1 cellular context compared by ENCODE assay signal in the genomic region with DNA sequence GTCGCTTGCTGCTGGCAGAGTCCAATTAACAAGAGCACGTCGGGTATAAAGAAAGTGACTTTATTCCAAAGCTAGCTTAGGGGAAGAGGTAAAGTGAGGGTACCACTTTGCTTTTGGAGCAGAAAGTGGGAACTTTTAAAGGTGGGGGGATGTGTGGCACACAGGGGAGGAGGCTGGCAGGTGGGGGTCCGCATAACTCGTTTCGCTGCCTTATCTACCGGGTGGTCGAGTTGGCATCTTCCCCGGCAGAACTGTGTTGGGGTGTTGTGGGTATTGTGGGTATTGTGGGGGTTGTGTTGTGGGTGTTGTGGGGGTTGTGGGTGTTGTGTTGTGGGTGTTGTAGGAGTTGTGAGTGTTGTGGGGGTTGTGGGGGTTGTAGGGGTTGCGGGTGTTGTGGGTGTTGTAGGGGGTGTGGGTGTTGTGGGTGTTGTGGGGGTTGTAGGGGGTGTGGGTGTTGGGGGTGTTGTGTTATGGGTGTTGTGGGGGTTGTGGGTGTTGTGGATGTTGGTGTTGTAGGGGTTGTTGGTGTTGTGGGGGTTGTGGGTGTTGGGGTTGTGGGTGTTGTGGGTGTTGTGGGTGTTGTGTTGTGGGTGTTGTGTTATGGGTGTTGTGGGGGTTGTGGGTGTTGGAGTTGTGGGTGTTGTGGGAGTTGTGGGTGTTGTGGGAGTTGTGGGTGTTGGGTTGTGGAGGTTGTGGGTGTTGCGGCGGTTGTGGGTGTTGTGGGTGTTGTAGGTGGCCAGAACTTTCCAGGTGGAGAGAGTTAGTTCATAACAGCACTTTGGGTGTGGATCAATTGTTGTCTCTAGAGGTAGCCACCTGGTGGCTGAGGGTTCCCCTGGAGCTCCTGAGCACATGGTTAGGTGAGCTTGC.
TF ChIP-seq lines count a peak whose summit lies in the region.

No MANE protein-coding gene starts in this region.

TF ChIP-seq in K562, 482 proteins besides CTCF, POLR2A, EP300 and RAD21 (continued from another document and continues in another):
- TF ChIP-seq ZNF277 (CRISPR knock-in tag; IDR thresholded peaks at IDR 0.05; ENCODE audit: borderline replicate concordance) = no peak
- TF ChIP-seq ZNF165 (CRISPR knock-in tag; IDR thresholded peaks at IDR 0.05; ENCODE audit: borderline replicate concordance) = no peak
- no peak for TF ChIP-seq ZNF445 (CRISPR knock-in tag; IDR thresholded peaks at IDR 0.05; ENCODE audit: low read depth)
- TF ChIP-seq ARID1B (IDR thresholded peaks at IDR 0.05) = peak; percentile 44
- no peak for TF ChIP-seq C11orf30 (IDR thresholded peaks at IDR 0.05; ENCODE audit: low read depth)
- no peak for TF ChIP-seq POU5F1 (IDR thresholded peaks at IDR 0.05; ENCODE audit: borderline replicate concordance, low read depth, low read length, partially characterized antibody)
- 0 out of 2 replicates have a peak, but pooled peaks have one; percentile 67 for TF ChIP-seq ELF4 (CRISPR knock-in tag; IDR thresholded peaks at IDR 0.05)
- TF ChIP-seq SREBF1 (IDR thresholded peaks at IDR 0.05; ENCODE audit: borderline replicate concordance, low read depth, low read length) = no peak
- TF ChIP-seq SRSF7 (optimal IDR thresholded peaks at IDR 0.05; ENCODE audit: low read depth, low read length) = no peak
- TF ChIP-seq EGR1 (conservative IDR thresholded peaks at IDR 0.05) = peak; percentile 92
- TF ChIP-seq, protein P1, sequence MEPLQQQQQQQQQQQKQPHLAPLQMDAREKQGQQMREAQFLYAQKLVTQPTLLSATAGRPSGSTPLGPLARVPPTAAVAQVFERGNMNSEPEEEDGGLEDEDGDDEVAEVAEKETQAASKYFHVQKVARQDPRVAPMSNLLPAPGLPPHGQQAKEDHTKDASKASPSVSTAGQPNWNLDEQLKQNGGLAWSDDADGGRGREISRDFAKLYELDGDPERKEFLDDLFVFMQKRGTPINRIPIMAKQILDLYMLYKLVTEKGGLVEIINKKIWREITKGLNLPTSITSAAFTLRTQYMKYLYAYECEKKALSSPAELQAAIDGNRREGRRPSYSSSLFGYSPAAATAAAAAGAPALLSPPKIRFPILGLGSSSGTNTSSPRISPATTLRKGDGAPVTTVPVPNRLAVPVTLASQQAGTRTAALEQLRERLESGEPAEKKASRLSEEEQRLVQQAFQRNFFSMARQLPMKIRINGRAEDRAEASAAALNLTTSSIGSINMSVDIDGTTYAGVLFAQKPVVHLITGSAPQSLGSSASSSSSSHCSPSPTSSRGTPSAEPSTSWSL (CRISPR knock-in tag; IDR thresholded peaks at IDR 0.05; ENCODE audit: borderline replicate concordance) = no peak
- no peak for TF ChIP-seq NCOA6 (IDR thresholded peaks at IDR 0.05)
- no peak for TF ChIP-seq CGGBP1 (CRISPR knock-in tag; IDR thresholded peaks at IDR 0.05)
- no peak for TF ChIP-seq ELK3 (CRISPR knock-in tag; IDR thresholded peaks at IDR 0.05)
- no peak for TF ChIP-seq ZNF589 (CRISPR knock-in tag; IDR thresholded peaks at IDR 0.05; ENCODE audit: low read depth)
- TF ChIP-seq, protein P2, sequence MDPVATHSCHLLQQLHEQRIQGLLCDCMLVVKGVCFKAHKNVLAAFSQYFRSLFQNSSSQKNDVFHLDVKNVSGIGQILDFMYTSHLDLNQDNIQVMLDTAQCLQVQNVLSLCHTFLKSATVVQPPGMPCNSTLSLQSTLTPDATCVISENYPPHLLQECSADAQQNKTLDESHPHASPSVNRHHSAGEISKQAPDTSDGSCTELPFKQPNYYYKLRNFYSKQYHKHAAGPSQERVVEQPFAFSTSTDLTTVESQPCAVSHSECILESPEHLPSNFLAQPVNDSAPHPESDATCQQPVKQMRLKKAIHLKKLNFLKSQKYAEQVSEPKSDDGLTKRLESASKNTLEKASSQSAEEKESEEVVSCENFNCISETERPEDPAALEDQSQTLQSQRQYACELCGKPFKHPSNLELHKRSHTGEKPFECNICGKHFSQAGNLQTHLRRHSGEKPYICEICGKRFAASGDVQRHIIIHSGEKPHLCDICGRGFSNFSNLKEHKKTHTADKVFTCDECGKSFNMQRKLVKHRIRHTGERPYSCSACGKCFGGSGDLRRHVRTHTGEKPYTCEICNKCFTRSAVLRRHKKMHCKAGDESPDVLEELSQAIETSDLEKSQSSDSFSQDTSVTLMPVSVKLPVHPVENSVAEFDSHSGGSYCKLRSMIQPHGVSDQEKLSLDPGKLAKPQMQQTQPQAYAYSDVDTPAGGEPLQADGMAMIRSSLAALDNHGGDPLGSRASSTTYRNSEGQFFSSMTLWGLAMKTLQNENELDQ (CRISPR knock-in tag; IDR thresholded peaks at IDR 0.05; ENCODE audit: borderline replicate concordance) = no peak
- TF ChIP-seq, protein P3, sequence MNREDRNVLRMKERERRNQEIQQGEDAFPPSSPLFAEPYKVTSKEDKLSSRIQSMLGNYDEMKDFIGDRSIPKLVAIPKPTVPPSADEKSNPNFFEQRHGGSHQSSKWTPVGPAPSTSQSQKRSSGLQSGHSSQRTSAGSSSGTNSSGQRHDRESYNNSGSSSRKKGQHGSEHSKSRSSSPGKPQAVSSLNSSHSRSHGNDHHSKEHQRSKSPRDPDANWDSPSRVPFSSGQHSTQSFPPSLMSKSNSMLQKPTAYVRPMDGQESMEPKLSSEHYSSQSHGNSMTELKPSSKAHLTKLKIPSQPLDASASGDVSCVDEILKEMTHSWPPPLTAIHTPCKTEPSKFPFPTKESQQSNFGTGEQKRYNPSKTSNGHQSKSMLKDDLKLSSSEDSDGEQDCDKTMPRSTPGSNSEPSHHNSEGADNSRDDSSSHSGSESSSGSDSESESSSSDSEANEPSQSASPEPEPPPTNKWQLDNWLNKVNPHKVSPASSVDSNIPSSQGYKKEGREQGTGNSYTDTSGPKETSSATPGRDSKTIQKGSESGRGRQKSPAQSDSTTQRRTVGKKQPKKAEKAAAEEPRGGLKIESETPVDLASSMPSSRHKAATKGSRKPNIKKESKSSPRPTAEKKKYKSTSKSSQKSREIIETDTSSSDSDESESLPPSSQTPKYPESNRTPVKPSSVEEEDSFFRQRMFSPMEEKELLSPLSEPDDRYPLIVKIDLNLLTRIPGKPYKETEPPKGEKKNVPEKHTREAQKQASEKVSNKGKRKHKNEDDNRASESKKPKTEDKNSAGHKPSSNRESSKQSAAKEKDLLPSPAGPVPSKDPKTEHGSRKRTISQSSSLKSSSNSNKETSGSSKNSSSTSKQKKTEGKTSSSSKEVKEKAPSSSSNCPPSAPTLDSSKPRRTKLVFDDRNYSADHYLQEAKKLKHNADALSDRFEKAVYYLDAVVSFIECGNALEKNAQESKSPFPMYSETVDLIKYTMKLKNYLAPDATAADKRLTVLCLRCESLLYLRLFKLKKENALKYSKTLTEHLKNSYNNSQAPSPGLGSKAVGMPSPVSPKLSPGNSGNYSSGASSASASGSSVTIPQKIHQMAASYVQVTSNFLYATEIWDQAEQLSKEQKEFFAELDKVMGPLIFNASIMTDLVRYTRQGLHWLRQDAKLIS (CRISPR knock-in tag; IDR thresholded peaks at IDR 0.05) = no peak
- TF ChIP-seq ARID2 (IDR thresholded peaks at IDR 0.05) = no peak
- TF ChIP-seq MTA1 (IDR thresholded peaks at IDR 0.05; ENCODE audit: borderline replicate concordance) = no peak
- TF ChIP-seq REST (CRISPR knock-in tag; IDR thresholded peaks at IDR 0.05; ENCODE audit: low read depth) = no peak
- TF ChIP-seq MYNN (IDR thresholded peaks at IDR 0.05) = no peak
- TF ChIP-seq MYNN (CRISPR knock-in tag; IDR thresholded peaks at IDR 0.05) = no peak
- TF ChIP-seq JUNB (CRISPR knock-in tag; conservative IDR thresholded peaks at IDR 0.05) = no peak
- peak; percentile 40; the same call in 1 of the 2 replicates for TF ChIP-seq TOE1 (IDR thresholded peaks at IDR 0.05; ENCODE audit: borderline replicate concordance)
- no peak for TF ChIP-seq TOE1 (CRISPR knock-in tag; IDR thresholded peaks at IDR 0.05; ENCODE audit: borderline replicate concordance, low read depth)
- TF ChIP-seq, protein P4, sequence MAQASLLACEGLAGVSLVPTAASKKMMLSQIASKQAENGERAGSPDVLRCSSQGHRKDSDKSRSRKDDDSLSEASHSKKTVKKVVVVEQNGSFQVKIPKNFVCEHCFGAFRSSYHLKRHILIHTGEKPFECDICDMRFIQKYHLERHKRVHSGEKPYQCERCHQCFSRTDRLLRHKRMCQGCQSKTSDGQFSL (CRISPR knock-in tag; IDR thresholded peaks at IDR 0.05) = no peak
- TF ChIP-seq, protein P4 (tag; IDR thresholded peaks at IDR 0.05) = 0 out of 4 replicates have a peak, but pooled peaks of 1 of the 2 experiments have one; percentile 25
- TF ChIP-seq NCOR1 (IDR thresholded peaks at IDR 0.05) = 0 out of 2 replicates have a peak, but pooled peaks have one; percentile 9
- TF ChIP-seq, protein P5, sequence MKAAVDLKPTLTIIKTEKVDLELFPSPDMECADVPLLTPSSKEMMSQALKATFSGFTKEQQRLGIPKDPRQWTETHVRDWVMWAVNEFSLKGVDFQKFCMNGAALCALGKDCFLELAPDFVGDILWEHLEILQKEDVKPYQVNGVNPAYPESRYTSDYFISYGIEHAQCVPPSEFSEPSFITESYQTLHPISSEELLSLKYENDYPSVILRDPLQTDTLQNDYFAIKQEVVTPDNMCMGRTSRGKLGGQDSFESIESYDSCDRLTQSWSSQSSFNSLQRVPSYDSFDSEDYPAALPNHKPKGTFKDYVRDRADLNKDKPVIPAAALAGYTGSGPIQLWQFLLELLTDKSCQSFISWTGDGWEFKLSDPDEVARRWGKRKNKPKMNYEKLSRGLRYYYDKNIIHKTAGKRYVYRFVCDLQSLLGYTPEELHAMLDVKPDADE (conservative IDR thresholded peaks at IDR 0.05; ENCODE audit: control insufficient read depth, low read depth, low read length) = no peak
- TF ChIP-seq RBM14 (IDR thresholded peaks at IDR 0.05; ENCODE audit: borderline replicate concordance, insufficient read depth, low read depth, low read length) = no peak
- TF ChIP-seq, protein P6, sequence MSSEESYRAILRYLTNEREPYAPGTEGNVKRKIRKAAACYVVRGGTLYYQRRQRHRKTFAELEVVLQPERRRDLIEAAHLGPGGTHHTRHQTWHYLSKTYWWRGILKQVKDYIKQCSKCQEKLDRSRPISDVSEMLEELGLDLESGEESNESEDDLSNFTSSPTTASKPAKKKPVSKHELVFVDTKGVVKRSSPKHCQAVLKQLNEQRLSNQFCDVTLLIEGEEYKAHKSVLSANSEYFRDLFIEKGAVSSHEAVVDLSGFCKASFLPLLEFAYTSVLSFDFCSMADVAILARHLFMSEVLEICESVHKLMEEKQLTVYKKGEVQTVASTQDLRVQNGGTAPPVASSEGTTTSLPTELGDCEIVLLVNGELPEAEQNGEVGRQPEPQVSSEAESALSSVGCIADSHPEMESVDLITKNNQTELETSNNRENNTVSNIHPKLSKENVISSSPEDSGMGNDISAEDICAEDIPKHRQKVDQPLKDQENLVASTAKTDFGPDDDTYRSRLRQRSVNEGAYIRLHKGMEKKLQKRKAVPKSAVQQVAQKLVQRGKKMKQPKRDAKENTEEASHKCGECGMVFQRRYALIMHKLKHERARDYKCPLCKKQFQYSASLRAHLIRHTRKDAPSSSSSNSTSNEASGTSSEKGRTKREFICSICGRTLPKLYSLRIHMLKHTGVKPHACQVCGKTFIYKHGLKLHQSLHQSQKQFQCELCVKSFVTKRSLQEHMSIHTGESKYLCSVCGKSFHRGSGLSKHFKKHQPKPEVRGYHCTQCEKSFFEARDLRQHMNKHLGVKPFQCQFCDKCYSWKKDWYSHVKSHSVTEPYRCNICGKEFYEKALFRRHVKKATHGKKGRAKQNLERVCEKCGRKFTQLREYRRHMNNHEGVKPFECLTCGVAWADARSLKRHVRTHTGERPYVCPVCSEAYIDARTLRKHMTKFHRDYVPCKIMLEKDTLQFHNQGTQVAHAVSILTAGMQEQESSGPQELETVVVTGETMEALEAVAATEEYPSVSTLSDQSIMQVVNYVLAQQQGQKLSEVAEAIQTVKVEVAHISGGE (CRISPR knock-in tag; IDR thresholded peaks at IDR 0.05) = no peak
- TF ChIP-seq RBM39 (optimal IDR thresholded peaks at IDR 0.05; ENCODE audit: low read depth, low read length) = no peak
- TF ChIP-seq HNRNPH1 (optimal IDR thresholded peaks at IDR 0.05; ENCODE audit: low read depth, low read length) = no peak
- TF ChIP-seq TGIF2 (CRISPR knock-in tag; IDR thresholded peaks at IDR 0.05) = no peak
